ENCODE assay signal across 14 cellular contexts in the genomic region with DNA sequence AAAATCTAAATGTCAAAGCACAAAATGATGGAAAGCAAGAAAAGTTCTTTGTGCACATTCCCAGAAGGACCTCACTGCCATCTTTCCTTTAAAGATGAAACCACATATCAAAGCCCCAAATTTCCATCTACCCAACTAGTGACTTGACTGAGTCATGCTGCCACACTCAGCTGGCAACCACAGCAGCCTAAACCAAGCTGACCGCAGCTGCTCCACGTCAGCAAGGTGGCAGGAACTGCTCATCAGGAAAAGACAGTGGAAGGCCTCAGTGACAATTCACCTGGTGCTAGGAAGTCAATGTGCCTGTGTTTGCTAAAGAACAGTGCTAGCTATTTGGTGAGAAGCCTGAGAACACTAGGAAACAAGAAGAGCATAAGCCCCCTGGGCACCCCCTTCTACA.
DNase-seq lines count a peak whose midpoint lies in the region; ATAC-seq lines count a peak whose summit lies in the region.
"Had no signal": no experiment of that assay in that cellular context is flagged by ENCODE, and none has a peak within 500 bp of the region (broad histone marks: within the 10 kb centered on the region; RNA-seq: fewer than 3 reads in every experiment).

No MANE protein-coding gene starts in this region.

- H3K4me3 Mint-ChIP-seq in activated naive CD8-positive, alpha-beta T cell treated with anti-CD3 and anti-CD28 coated beads, Interleukin-2, amount 50 U/mL, for 24 hours: peak overlapping the region; percentile 28
- H3K4me3 Mint-ChIP-seq: activated naive CD4-positive, alpha-beta T cell treated with anti-CD3 and anti-CD28 coated beads, Interleukin-2, amount 50 U/mL, for 24 hours had no signal

- peaks cover 42% of the 10 kb centered on the region for H3K4me1 Mint-ChIP-seq in activated naive CD8-positive, alpha-beta T cell treated with anti-CD3 and anti-CD28 coated beads, Interleukin-2, amount 50 U/mL, for 24 hours

- H3K27ac Mint-ChIP-seq in activated naive CD8-positive, alpha-beta T cell treated with anti-CD3 and anti-CD28 coated beads, Interleukin-2, amount 50 U/mL, for 24 hours: peak overlapping the region; percentile 91
- H3K27ac Mint-ChIP-seq: activated naive CD4-positive, alpha-beta T cell treated with anti-CD3 and anti-CD28 coated beads, Interleukin-2, amount 50 U/mL, for 24 hours had no signal

- no peaks in the 10 kb centered on the region for H3K9me3 Mint-ChIP-seq in activated naive CD8-positive, alpha-beta T cell treated with anti-CD3 and anti-CD28 coated beads, Interleukin-2, amount 50 U/mL, for 24 hours
- H3K9me3 Mint-ChIP-seq: activated naive CD4-positive, alpha-beta T cell treated with anti-CD3 and anti-CD28 coated beads, Interleukin-2, amount 50 U/mL, for 24 hours had no signal

- peak; percentile 57 for ATAC-seq in activated naive CD8-positive, alpha-beta T cell treated with anti-CD3 and anti-CD28 coated beads, Interleukin-2, amount 50 U/mL, for 24 hours
- ATAC-seq in GM19035 (IDR thresholded peaks at IDR 0.05; ENCODE audit: unreplicated experiment): no peak
- ATAC-seq: right lobe of liver had no signal

- H3K27me3 Mint-ChIP-seq in activated naive CD8-positive, alpha-beta T cell treated with anti-CD3 and anti-CD28 coated beads, Interleukin-2, amount 50 U/mL, for 24 hours: no peaks in the 10 kb centered on the region
- H3K27me3 Mint-ChIP-seq: activated naive CD4-positive, alpha-beta T cell treated with anti-CD3 and anti-CD28 coated beads, Interleukin-2, amount 50 U/mL, for 24 hours had no signal

- DNase-seq in stimulated activated CD4-positive, alpha-beta T cell treated with anti-CD3 and anti-CD28 coated beads, Interleukin-15, amount 100 ng/mL, for 24 hours: peak; percentile 71
- no peak for DNase-seq in stimulated activated CD4-positive, alpha-beta T cell treated with anti-CD3 and anti-CD28 coated beads, Interleukin-12 subunit alpha, Interleukin-12 subunit beta, amount 100 ng/mL, for 4 hours
- peak; percentile 71 to 79 for DNase-seq in activated CD4-positive, alpha-beta T cell treated with anti-CD3 and anti-CD28 coated beads, Interleukin-2, amount 50 U/mL, for 48 hours
- DNase-seq in activated naive CD8-positive, alpha-beta T cell treated with anti-CD3 and anti-CD28 coated beads, Interleukin-2, amount 50 U/mL, for 24 hours: peak; percentile 57
- DNase-seq in NCI-H1092 (lab: John Stamatoyannopoulos, UW): no peak
- DNase-seq in 8988T: no peak
- DNase-seq in iPS-NIHi7 (ENCODE audit: extremely low spot score): no peak
- DNase-seq: cerebellar nuclear complex; foreskin melanocyte; NK-92 treated with Interleukin-12 subunit alpha and Interleukin-12 subunit beta, amount 100 ng/mL, for 24 hours; right lobe of liver; SIG-M5 had no signal

- peaks cover 25% of the 10 kb centered on the region for H3K36me3 Mint-ChIP-seq in activated naive CD8-positive, alpha-beta T cell treated with anti-CD3 and anti-CD28 coated beads, Interleukin-2, amount 50 U/mL, for 24 hours (ENCODE audit: low read depth)

Comparison
In these comparisons a context has a peak if more than half of its experiments do, and no peak if none do; other contexts are left out.
1. DNase-seq: peak in stimulated activated CD4-positive, alpha-beta T cell treated with anti-CD3 and anti-CD28 coated beads, Interleukin-15, amount 100 ng/mL, for 24 hours (single experiment), activated CD4-positive, alpha-beta T cell treated with anti-CD3 and anti-CD28 coated beads, Interleukin-2, amount 50 U/mL, for 48 hours (2 of 2) and activated naive CD8-positive, alpha-beta T cell treated with anti-CD3 and anti-CD28 coated beads, Interleukin-2, amount 50 U/mL, for 24 hours (single experiment); none in stimulated activated CD4-positive, alpha-beta T cell treated with anti-CD3 and anti-CD28 coated beads, Interleukin-12 subunit alpha, Interleukin-12 subunit beta, amount 100 ng/mL, for 4 hours (single experiment), NCI-H1092 (single experiment), 8988T (single experiment) and iPS-NIHi7 (single experiment).